In genomic region chr20:51840865-51841264, GRCh38 we compare ENCODE assay signal across 34 cellular contexts. TPM values are rescaled to one million over a fixed set of nuclear protein-coding genes. Genes with fewer than 3 reads are reported as not detected.
"Had no signal": no experiment of that assay in that cellular context is flagged by ENCODE, and none has a peak within 500 bp of the region (broad histone marks: within the 10 kb centered on the region; RNA-seq: fewer than 3 reads in every experiment).

No MANE protein-coding gene starts in this region.

- H3K9me3 ChIP-seq: ascending aorta, breast epithelium, colonic mucosa, esophagus muscularis mucosa, gastrocnemius medialis, heart left ventricle had no signal

- H3K36me3 Mint-ChIP-seq: activated CD4-positive, alpha-beta memory T cell treated with anti-CD3 and anti-CD28 coated beads for 36 hours; activated CD8-positive, alpha-beta memory T cell treated with anti-CD3 and anti-CD28 coated beads, Interleukin-2, amount 10 ng/mL, durations not matched to agents 7 days and 5 days; activated naive CD4-positive, alpha-beta T cell treated with anti-CD3 and anti-CD28 coated beads, Interleukin-2, amount 10 ng/mL, durations not matched to agents 7 days and 5 days; activated naive CD4-positive, alpha-beta T cell treated with anti-CD3 and anti-CD28 coated beads, Interleukin-2, amount 50 U/mL, for 72 hours; activated naive CD8-positive, alpha-beta T cell treated with anti-CD3 and anti-CD28 coated beads, Interleukin-2, amount 10 ng/mL, durations not matched to agents 7 days and 5 days; brain had no signal

- H3K4me3 Mint-ChIP-seq: activated CD4-positive, alpha-beta memory T cell treated with anti-CD3 and anti-CD28 coated beads for 36 hours; activated CD4-positive, alpha-beta T cell treated with anti-CD3 and anti-CD28 coated beads for 36 hours; activated CD4-positive, alpha-beta T cell treated with anti-CD3 and anti-CD28 coated beads, Interleukin-2, amount 10 ng/mL, durations not matched to agents 24 days and 14 days; activated CD8-positive, alpha-beta memory T cell treated with anti-CD3 and anti-CD28 coated beads, Interleukin-2, amount 10 ng/mL, durations not matched to agents 7 days and 5 days; activated CD8-positive, alpha-beta T cell treated with anti-CD3 and anti-CD28 coated beads, Interleukin-2, amount 10 ng/mL, durations not matched to agents 7 days and 5 days; activated naive CD4-positive, alpha-beta T cell treated with anti-CD3 and anti-CD28 coated beads, Interleukin-2, amount 10 ng/mL, durations not matched to agents 7 days and 5 days; activated naive CD8-positive, alpha-beta T cell treated with anti-CD3 and anti-CD28 coated beads, Interleukin-2, amount 10 ng/mL, durations not matched to agents 7 days and 5 days; brain; endodermal cell; T-helper 17 cell; T-helper 2 cell treated with Interferon-gamma antibody and Interleukin-4, amounts not matched to agents 5 μg/mL and 100 μg/mL, for 36 hours had no signal

- ATAC-seq: activated CD4-positive, alpha-beta T cell treated with anti-CD3 and anti-CD28 coated beads for 36 hours; activated CD8-positive, alpha-beta memory T cell treated with anti-CD3 and anti-CD28 coated beads, Interleukin-2, amount 10 ng/mL, durations not matched to agents 7 days and 5 days; activated CD8-positive, alpha-beta T cell treated with anti-CD3 and anti-CD28 coated beads, Interleukin-2, amount 10 ng/mL, durations not matched to agents 7 days and 5 days; activated naive CD4-positive, alpha-beta T cell treated with anti-CD3 and anti-CD28 coated beads, Interleukin-2, amount 50 U/mL, for 72 hours; foreskin keratinocyte; gastrocnemius medialis; heart left ventricle; T-helper 17 cell had no signal

- H3K36me3 ChIP-seq: ascending aorta, breast epithelium, cardiac muscle cell, colonic mucosa, esophagus muscularis mucosa, gastrocnemius medialis, heart left ventricle, WERI-Rb-1 had no signal

- H3K4me1 ChIP-seq: ascending aorta, breast epithelium, colonic mucosa, esophagus muscularis mucosa, foreskin keratinocyte, gastrocnemius medialis, heart left ventricle had no signal

- DNase-seq: activated CD4-positive, alpha-beta memory T cell treated with anti-CD3 and anti-CD28 coated beads for 36 hours; activated CD4-positive, alpha-beta T cell treated with anti-CD3 and anti-CD28 coated beads for 36 hours; activated CD4-positive, alpha-beta T cell treated with anti-CD3 and anti-CD28 coated beads, Interleukin-2, amount 10 ng/mL, durations not matched to agents 24 days and 14 days; activated CD4-positive, CD25-positive, alpha-beta regulatory T cell; activated CD4-positive, CD25-positive, alpha-beta regulatory T cell treated with anti-CD3 and anti-CD28 coated beads, Interleukin-2, amount 50 U/mL, for 72 hours; activated CD8-positive, alpha-beta memory T cell treated with anti-CD3 and anti-CD28 coated beads, Interleukin-2, amount 10 ng/mL, durations not matched to agents 7 days and 5 days; activated CD8-positive, alpha-beta memory T cell treated with anti-CD3 and anti-CD28 coated beads, Interleukin-2, amount 50 U/mL, for 4 hours; activated CD8-positive, alpha-beta T cell treated with anti-CD3 and anti-CD28 coated beads, Interleukin-2, amount 10 ng/mL, durations not matched to agents 7 days and 5 days; activated gamma-delta T cell; activated naive CD4-positive, alpha-beta T cell; activated naive CD4-positive, alpha-beta T cell treated with anti-CD3 and anti-CD28 coated beads, Interleukin-2, amount 10 ng/mL, durations not matched to agents 7 days and 5 days; activated naive CD8-positive, alpha-beta T cell treated with anti-CD3 and anti-CD28 coated beads, Interleukin-2, amount 10 ng/mL, durations not matched to agents 7 days and 5 days; activated T-cell treated with anti-CD3 and anti-CD28 coated beads, Interleukin-2, amount 50 U/mL, for 1 hour; activated T-cell treated with anti-CD3 and anti-CD28 coated beads, Interleukin-2, amount 50 U/mL, for 48 hours; central memory CD4-positive, alpha-beta T cell; colonic mucosa; effector CD8-positive, alpha-beta T cell; endodermal cell; erythroblast; foreskin keratinocyte; gastrocnemius medialis; glutamatergic neuron; heart left ventricle; T-helper 1 cell; T-helper 17 cell; T1000; WERI-Rb-1 had no signal

- H3K4me1 Mint-ChIP-seq: activated CD4-positive, alpha-beta T cell treated with anti-CD3 and anti-CD28 coated beads for 36 hours; activated CD4-positive, alpha-beta T cell treated with anti-CD3 and anti-CD28 coated beads, Interleukin-2, amount 10 ng/mL, durations not matched to agents 24 days and 14 days; activated CD8-positive, alpha-beta memory T cell treated with anti-CD3 and anti-CD28 coated beads, Interleukin-2, amount 10 ng/mL, durations not matched to agents 7 days and 5 days; activated naive CD4-positive, alpha-beta T cell treated with anti-CD3 and anti-CD28 coated beads, Interleukin-2, amount 10 ng/mL, durations not matched to agents 7 days and 5 days; activated naive CD8-positive, alpha-beta T cell treated with anti-CD3 and anti-CD28 coated beads, Interleukin-2, amount 10 ng/mL, durations not matched to agents 7 days and 5 days; T-helper 17 cell had no signal

- H3K27ac ChIP-seq: ascending aorta, breast epithelium, cardiac muscle cell, colonic mucosa, esophagus muscularis mucosa, foreskin keratinocyte, gastrocnemius medialis, heart left ventricle, WERI-Rb-1 had no signal

- H3K27me3 ChIP-seq: ascending aorta, breast epithelium, cardiac muscle cell, colonic mucosa, gastrocnemius medialis, heart left ventricle had no signal

- H3K27me3 Mint-ChIP-seq: activated CD4-positive, alpha-beta T cell treated with anti-CD3 and anti-CD28 coated beads, Interleukin-2, amount 10 ng/mL, durations not matched to agents 24 days and 14 days; activated CD8-positive, alpha-beta memory T cell treated with anti-CD3 and anti-CD28 coated beads, Interleukin-2, amount 10 ng/mL, durations not matched to agents 7 days and 5 days; activated naive CD8-positive, alpha-beta T cell treated with anti-CD3 and anti-CD28 coated beads, Interleukin-2, amount 10 ng/mL, durations not matched to agents 7 days and 5 days; brain had no signal

- H3K9me3 Mint-ChIP-seq: activated CD4-positive, alpha-beta memory T cell treated with anti-CD3 and anti-CD28 coated beads for 36 hours; activated CD4-positive, alpha-beta T cell treated with anti-CD3 and anti-CD28 coated beads, Interleukin-2, amount 10 ng/mL, durations not matched to agents 24 days and 14 days; activated naive CD4-positive, alpha-beta T cell treated with anti-CD3 and anti-CD28 coated beads, Interleukin-2, amount 10 ng/mL, durations not matched to agents 7 days and 5 days; activated naive CD4-positive, alpha-beta T cell treated with anti-CD3 and anti-CD28 coated beads, Interleukin-2, amount 50 U/mL, for 72 hours; endodermal cell; T-helper 2 cell treated with Interferon-gamma antibody and Interleukin-4, amounts not matched to agents 5 μg/mL and 100 μg/mL, for 36 hours had no signal

- H3K4me3 ChIP-seq: ascending aorta, breast epithelium, cardiac muscle cell, colonic mucosa, esophagus muscularis mucosa, gastrocnemius medialis, heart left ventricle had no signal

- H3K27ac Mint-ChIP-seq: activated CD4-positive, alpha-beta memory T cell treated with anti-CD3 and anti-CD28 coated beads for 36 hours; activated CD4-positive, alpha-beta T cell treated with anti-CD3 and anti-CD28 coated beads for 36 hours; activated CD4-positive, alpha-beta T cell treated with anti-CD3 and anti-CD28 coated beads, Interleukin-2, amount 10 ng/mL, durations not matched to agents 24 days and 14 days; activated CD8-positive, alpha-beta memory T cell treated with anti-CD3 and anti-CD28 coated beads, Interleukin-2, amount 10 ng/mL, durations not matched to agents 7 days and 5 days; activated CD8-positive, alpha-beta T cell treated with anti-CD3 and anti-CD28 coated beads, Interleukin-2, amount 10 ng/mL, durations not matched to agents 7 days and 5 days; activated naive CD4-positive, alpha-beta T cell treated with anti-CD3 and anti-CD28 coated beads, Interleukin-2, amount 10 ng/mL, durations not matched to agents 7 days and 5 days; activated naive CD4-positive, alpha-beta T cell treated with anti-CD3 and anti-CD28 coated beads, Interleukin-2, amount 50 U/mL, for 72 hours; activated naive CD8-positive, alpha-beta T cell treated with anti-CD3 and anti-CD28 coated beads, Interleukin-2, amount 10 ng/mL, durations not matched to agents 7 days and 5 days; brain; endodermal cell; T-helper 17 cell; T-helper 2 cell treated with Interferon-gamma antibody and Interleukin-4, amounts not matched to agents 5 μg/mL and 100 μg/mL, for 36 hours had no signal

RNA-seq across cellular contexts. Expression of gene SALL4, which starts 38.5 kb away (rescaled TPM):
- total RNA-seq: activated CD4-positive, alpha-beta memory T cell treated with anti-CD3 and anti-CD28 coated beads for 36 hours; activated CD8-positive, alpha-beta T cell treated with anti-CD3 and anti-CD28 coated beads, Interleukin-2, amount 10 ng/mL, durations not matched to agents 7 days and 5 days; ascending aorta; esophagus muscularis mucosa; gastrocnemius medialis had no signal
